ENCODE assay signal across 1 cellular context in genomic region chrX:53438832-53439230, GRCh38.
TF ChIP-seq lines count a peak whose summit lies in the region.

No MANE protein-coding gene starts in this region.

TF ChIP-seq in neural cell, 6 proteins besides CTCF, POLR2A, EP300 and RAD21 (continued from another document):
- TF ChIP-seq TAF1 (IDR thresholded peaks at IDR 0.05; ENCODE audit: low read depth): no peak
